In genomic region chr11:75563978-75564552, GRCh38 we compare ENCODE assay signal across 8 cellular contexts. TPM values are rescaled to one million over a fixed set of nuclear protein-coding genes. Genes with fewer than 3 reads are reported as not detected.
DNase-seq lines count a peak whose midpoint lies in the region; ATAC-seq and TF ChIP-seq lines count a peak whose summit lies in the region.

No MANE protein-coding gene starts in this region.

- H3K36me3 ChIP-seq in HCT116 (ENCODE audit: control insufficient read depth in 1 of 2, insufficient read depth in 2 of 2, low read length in 2 of 2) (peaks cover 7 to 32% of the 10 kb centered on the region in 2 experiments), cardiac muscle cell (peaks cover 29% of the 10 kb centered on the region)

- POLR2A ChIA-PET in HCT116 (lab: Charles Lee), result interaction anchor here (1.1 kb wide), 1 partner anchor 18 kb away, joined by 3 read pairs; no protein-coding TSS in a partner anchor

- RAD21 ChIA-PET in HCT116 (lab: Charles Lee; ENCODE audit: low non-redundant PET in 1 of 2, low total read pairs in 2 of 2, uncharacterized antibody in 2 of 2, unreplicated experiment in 2 of 2), result no interaction called here

- TF ChIP-seq RAD21 in HCT116 (IDR thresholded peaks at IDR 0.05; ENCODE audit: low read depth), result no peak

- DNase-seq in HCT116 (ENCODE audit: low read depth, low spot score) (no peak), cardiac muscle cell (ENCODE audit: low read depth in 1 of 2, low spot score in 1 of 2) (peak; percentile 82 to 91), pulmonary artery endothelial cell (ENCODE audit: low read depth, low spot score) (peak; percentile 58), NCI-H2196 (lab: John Stamatoyannopoulos, UW; ENCODE audit: unreplicated experiment) (no peak), NCI-H1930 (lab: John Stamatoyannopoulos, UW) (no peak)
- DNase-seq in activated T-helper 1 cell treated with anti-CD3 and anti-CD28 coated beads, Interleukin-12 subunit alpha, Interleukin-12 subunit beta, Interleukin-2, Interleukin-4 antibody, amounts not matched to agents 30 ng/mL and 10 ng/mL and 1 ng/mL, durations not matched to agents 14 hours and 24 hours and 36 hours (ENCODE audit: low spot score), result no peak

- no peak for TF ChIP-seq POLR2A in HCT116 (IDR thresholded peaks at IDR 0.05; ENCODE audit: borderline replicate concordance, extremely low read depth, insufficient read depth, insufficient read length)

- ATAC-seq in HCT116 (no peak), HG02852 (IDR thresholded peaks at IDR 0.05; ENCODE audit: unreplicated experiment) (no peak), HG03354 (IDR thresholded peaks at IDR 0.05; ENCODE audit: poor library complexity, severe bottlenecking, unreplicated experiment) (no peak)

- peak overlapping the region; percentile 96 for H3K27ac ChIP-seq in HCT116 (ENCODE audit: low read depth, low read length)
- peak overlapping the region; percentile 95 for H3K27ac ChIP-seq in cardiac muscle cell

- peaks cover 5% of the 10 kb centered on the region for H3K36me3 Mint-ChIP-seq in activated T-helper 1 cell treated with anti-CD3 and anti-CD28 coated beads, Interleukin-12 subunit alpha, Interleukin-12 subunit beta, Interleukin-2, Interleukin-4 antibody, amounts not matched to agents 30 ng/mL and 10 ng/mL and 1 ng/mL, durations not matched to agents 14 hours and 24 hours and 36 hours (ENCODE audit: low read depth)

- peak overlapping the region; percentile 77 to 99 for H3K4me3 ChIP-seq in HCT116 (replicated peaks in 1 of 2; ENCODE audit: low read depth in 1 of 2, low read length in 2 of 2)
- peak overlapping the region; percentile 64 for H3K4me3 ChIP-seq in cardiac muscle cell

- BruUV-seq in HCT116 (replicated peaks; lab: Mats Ljungman, UMichigan), result no TSS peak

- CTCF ChIA-PET in HCT116 (lab: Charles Lee), result interaction anchor here (0.8 to 2.1 kb wide), 4 partner anchors 11 to 175 kb away, joined by 3 to 13 read pairs (median 3); no protein-coding TSS in a partner anchor

- no peaks in the 10 kb centered on the region for H3K9me3 Mint-ChIP-seq in activated T-helper 1 cell treated with anti-CD3 and anti-CD28 coated beads, Interleukin-12 subunit alpha, Interleukin-12 subunit beta, Interleukin-2, Interleukin-4 antibody, amounts not matched to agents 30 ng/mL and 10 ng/mL and 1 ng/mL, durations not matched to agents 14 hours and 24 hours and 36 hours

- H3K9me2 ChIP-seq in HCT116 (ENCODE audit: insufficient read depth), result no peaks in the 10 kb centered on the region

- H3K27ac Mint-ChIP-seq in activated T-helper 1 cell treated with anti-CD3 and anti-CD28 coated beads, Interleukin-12 subunit alpha, Interleukin-12 subunit beta, Interleukin-2, Interleukin-4 antibody, amounts not matched to agents 30 ng/mL and 10 ng/mL and 1 ng/mL, durations not matched to agents 14 hours and 24 hours and 36 hours, result peak overlapping the region; percentile 70

- H3K4me3 Mint-ChIP-seq in activated T-helper 1 cell treated with anti-CD3 and anti-CD28 coated beads, Interleukin-12 subunit alpha, Interleukin-12 subunit beta, Interleukin-2, Interleukin-4 antibody, amounts not matched to agents 30 ng/mL and 10 ng/mL and 1 ng/mL, durations not matched to agents 14 hours and 24 hours and 36 hours, result peak overlapping the region; percentile 92

- peak overlapping the region; percentile 85 for H3K4me2 ChIP-seq in HCT116 (ENCODE audit: low read length)

- H2AFZ ChIP-seq in HCT116 (ENCODE audit: low read depth, low read length, poor library complexity, severe bottlenecking), result no peak overlapping the region

- peaks cover 15% of the 10 kb centered on the region for H3K4me1 Mint-ChIP-seq in activated T-helper 1 cell treated with anti-CD3 and anti-CD28 coated beads, Interleukin-12 subunit alpha, Interleukin-12 subunit beta, Interleukin-2, Interleukin-4 antibody, amounts not matched to agents 30 ng/mL and 10 ng/mL and 1 ng/mL, durations not matched to agents 14 hours and 24 hours and 36 hours (ENCODE audit: low read depth)

- no peaks in the 10 kb centered on the region for H4K20me1 ChIP-seq in HCT116 (ENCODE audit: insufficient read depth)

- H3K4me1 ChIP-seq in HCT116 (ENCODE audit: control insufficient read depth in 1 of 2, insufficient read depth in 2 of 2, low read length in 2 of 2) (peaks cover 17 to 52% of the 10 kb centered on the region in 2 experiments), cardiac muscle cell (ENCODE audit: low read depth) (peaks cover 34% of the 10 kb centered on the region)

- peak in 2 of 3 experiments; percentile 35 to 39; a peak in 4 of 6 replicates for TF ChIP-seq CTCF in HCT116 (IDR thresholded peaks at IDR 0.05 in 2 of 3, conservative IDR thresholded peaks at IDR 0.05 in 1 of 3; ENCODE audit: borderline replicate concordance in 1 of 3, insufficient read depth in 1 of 3, low read depth in 2 of 3, low read length in 2 of 3)
- TF ChIP-seq CTCF in cardiac muscle cell (IDR thresholded peaks at IDR 0.05; ENCODE audit: low read depth, low read length), result peak; percentile 70

- peak overlapping the region; percentile 92 for H3K9ac ChIP-seq in HCT116 (ENCODE audit: low read length)

- H3K27me3 Mint-ChIP-seq in activated T-helper 1 cell treated with anti-CD3 and anti-CD28 coated beads, Interleukin-12 subunit alpha, Interleukin-12 subunit beta, Interleukin-2, Interleukin-4 antibody, amounts not matched to agents 30 ng/mL and 10 ng/mL and 1 ng/mL, durations not matched to agents 14 hours and 24 hours and 36 hours (ENCODE audit: insufficient read depth), result peaks cover 4% of the 10 kb centered on the region

- intact Hi-C loops in HCT116 (cut with micrococcal nuclease), result no loop called here
- intact Hi-C loops in activated T-helper 1 cell treated with anti-CD3 and anti-CD28 coated beads, Interleukin-12 subunit alpha, Interleukin-12 subunit beta, Interleukin-2, Interleukin-4 antibody, amounts not matched to agents 30 ng/mL and 10 ng/mL and 1 ng/mL, durations not matched to agents 14 hours and 24 hours and 36 hours (cut with micrococcal nuclease), result loop anchor here (5.0 to 10.0 kb wide), 2 partner anchors 111 to 818 kb away; partner anchors contain the start of genes GVQW3 and THAP12

- H3K9me3 ChIP-seq in HCT116 (ENCODE audit: control insufficient read depth in 1 of 2, insufficient read depth in 1 of 2, low read depth in 1 of 2, low read length in 2 of 2) (no peaks in the 10 kb centered on the region), cardiac muscle cell (ENCODE audit: low read depth) (no peaks in the 10 kb centered on the region)

- H3K79me2 ChIP-seq in HCT116 (ENCODE audit: insufficient read depth, low read length), result peaks cover 56% of the 10 kb centered on the region

- H3K27me3 ChIP-seq in HCT116 (ENCODE audit: insufficient read depth, low read length) (no peaks in the 10 kb centered on the region), cardiac muscle cell (no peaks in the 10 kb centered on the region)

TF ChIP-seq in HCT116, 20 proteins besides CTCF, POLR2A, EP300 and RAD21 (continues in another document):
- no peak for TF ChIP-seq TCF7L2 (IDR thresholded peaks at IDR 0.05; ENCODE audit: borderline replicate concordance, extremely low read depth, insufficient read depth, insufficient read length)
- no peak for TF ChIP-seq ZBTB33 (IDR thresholded peaks at IDR 0.05; ENCODE audit: extremely low read depth, insufficient replicate concordance, low read length)
- no peak for TF ChIP-seq ATF3 (IDR thresholded peaks at IDR 0.05)
- TF ChIP-seq CBX3 (IDR thresholded peaks at IDR 0.05; ENCODE audit: low read depth), result no peak
- TF ChIP-seq EZH2 (IDR thresholded peaks at IDR 0.05), result no peak
- no peak for TF ChIP-seq CEBPB (IDR thresholded peaks at IDR 0.05; ENCODE audit: low read depth)
- no peak for TF ChIP-seq FOSL1 (IDR thresholded peaks at IDR 0.05; ENCODE audit: low read depth)
- no peak for TF ChIP-seq POLR2AphosphoS5 (IDR thresholded peaks at IDR 0.05; ENCODE audit: low read depth, low read length)
- TF ChIP-seq ZNF274 (IDR thresholded peaks at IDR 0.05; ENCODE audit: low read depth, low read length), result no peak
- TF ChIP-seq EGR1 (IDR thresholded peaks at IDR 0.05; ENCODE audit: low read depth), result no peak
- no peak for TF ChIP-seq SIN3A (IDR thresholded peaks at IDR 0.05; ENCODE audit: low read depth)
- TF ChIP-seq ZFX (IDR thresholded peaks at IDR 0.05), result no peak
- TF ChIP-seq YY1 (IDR thresholded peaks at IDR 0.05; ENCODE audit: extremely low read depth, insufficient replicate concordance, low read depth, low read length), result no peak
- TF ChIP-seq SP1 (IDR thresholded peaks at IDR 0.05; ENCODE audit: low read depth), result no peak

RNA-seq across cellular contexts. Expression of gene SERPINH1, which starts 2.0 kb away (rescaled TPM):
- total RNA-seq in HCT116 (2021; ENCODE audit: unreplicated experiment), result 84.9 TPM
- polyA plus RNA-seq in HCT116 (2012), result 122 and 130 TPM in 2 replicates
- 24.1 and 25.3 TPM in 2 replicates for total RNA-seq in activated T-helper 1 cell treated with anti-CD3 and anti-CD28 coated beads, Interleukin-12 subunit alpha, Interleukin-12 subunit beta, Interleukin-2, Interleukin-4 antibody, amounts not matched to agents 30 ng/mL and 10 ng/mL and 1 ng/mL, durations not matched to agents 14 hours and 24 hours and 36 hours
- 955 and 1,181 TPM in 2 replicates for total RNA-seq in cardiac muscle cell
- 441 and 444 TPM in 2 replicates for polyA plus RNA-seq in cardiac muscle cell
- total RNA-seq in pulmonary artery endothelial cell, result 426 and 732 TPM in 2 replicates

RNA-seq across cellular contexts. Expression of gene GDPD5, which starts 38.3 kb away (rescaled TPM):
- total RNA-seq in HCT116 (2021; ENCODE audit: unreplicated experiment) (27.5 TPM), cardiac muscle cell (5.8 and 19.4 TPM in 2 replicates), pulmonary artery endothelial cell (17.5 and 42.6 TPM in 2 replicates)
- polyA plus RNA-seq in HCT116 (2012), result 23.0 and 24.7 TPM in 2 replicates
- 9.7 and 13.5 TPM in 2 replicates for total RNA-seq in activated T-helper 1 cell treated with anti-CD3 and anti-CD28 coated beads, Interleukin-12 subunit alpha, Interleukin-12 subunit beta, Interleukin-2, Interleukin-4 antibody, amounts not matched to agents 30 ng/mL and 10 ng/mL and 1 ng/mL, durations not matched to agents 14 hours and 24 hours and 36 hours
- polyA plus RNA-seq in cardiac muscle cell, result 6.6 and 16.6 TPM in 2 replicates

Comparison
In these comparisons a context has a peak if more than half of its experiments do, and no peak if none do; other contexts are left out.
1. DNase-seq: peak in cardiac muscle cell (2 of 2) and pulmonary artery endothelial cell (single experiment); none in HCT116 (single experiment), activated T-helper 1 cell treated with anti-CD3 and anti-CD28 coated beads, Interleukin-12 subunit alpha, Interleukin-12 subunit beta, Interleukin-2, Interleukin-4 antibody, amounts not matched to agents 30 ng/mL and 10 ng/mL and 1 ng/mL, durations not matched to agents 14 hours and 24 hours and 36 hours (single experiment), NCI-H2196 (single experiment) and NCI-H1930 (0 of 2).